Comparison of ENCODE assay signal across 11 cellular contexts in the genomic region with DNA sequence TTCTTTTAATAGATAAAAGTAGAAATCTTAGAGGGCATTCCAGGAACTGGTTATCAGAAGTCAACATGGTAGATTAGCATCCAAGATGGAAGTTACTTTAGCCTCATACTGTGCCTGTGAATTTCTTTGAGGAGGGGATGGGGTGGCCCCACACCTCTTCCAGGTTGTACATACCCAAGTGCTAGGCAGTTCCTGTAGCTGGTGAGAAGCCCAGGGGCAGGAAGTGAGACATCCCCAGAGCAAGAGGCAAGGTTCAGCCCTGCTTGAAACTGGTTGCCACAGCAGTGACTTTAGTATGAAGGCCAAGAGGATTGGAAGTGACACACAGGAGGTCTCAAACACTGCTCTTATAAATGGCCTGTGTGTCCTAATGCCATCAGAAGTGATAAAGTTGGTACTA. TPM values are rescaled to one million over a fixed set of nuclear protein-coding genes. Genes with fewer than 3 reads are reported as not detected.
DNase-seq lines count a peak whose midpoint lies in the region; ATAC-seq, FAIRE-seq and TF ChIP-seq lines count a peak whose summit lies in the region.
"Had no signal": no experiment of that assay in that cellular context is flagged by ENCODE, and none has a peak within 500 bp of the region (broad histone marks: within the 10 kb centered on the region; RNA-seq: fewer than 3 reads in every experiment).

No MANE protein-coding gene starts in this region.

- DNase-seq in OCI-LY7 (ENCODE audit: low spot score) (peak; percentile 8), endothelial cell (ENCODE audit: low spot score) (no peak), GM12892 (ENCODE audit: insufficient read length) (no peak), HEK293T (ENCODE audit: extremely low spot score) (no peak)
- DNase-seq in activated CD4-positive, alpha-beta T cell treated with anti-CD3 and anti-CD28 coated beads, Interleukin-2, amount 50 U/mL, for 1 hour: peak; percentile 37
- peak in 5 of 6 experiments; percentile 8 to 52 (median 34) for DNase-seq in stimulated activated naive CD4-positive, alpha-beta T cell (lab: John Stamatoyannopoulos, UW)
- DNase-seq: H7, heart right ventricle, NCI-H510A treated with DMSO at 0.1 percent for 48 hours had no signal

- peak overlapping the region; percentile 27 for H3K27ac Mint-ChIP-seq in endothelial cell (ENCODE audit: unreplicated experiment)

- BruUV-seq in OCI-LY7 (replicated peaks; lab: Mats Ljungman, UMichigan): no TSS peak

- no peak for ATAC-seq in GM18520 (IDR thresholded peaks at IDR 0.05; ENCODE audit: unreplicated experiment)

- H3K36me3 Mint-ChIP-seq in endothelial cell (ENCODE audit: low read depth, unreplicated experiment): peaks cover 9% of the 10 kb centered on the region

- H2AFZ ChIP-seq in OCI-LY7 (ENCODE audit: low read length): no peak overlapping the region

- TF ChIP-seq CTCF in OCI-LY7 (conservative IDR thresholded peaks at IDR 0.05; ENCODE audit: low read length) (no peak), endothelial cell (IDR thresholded peaks at IDR 0.05; ENCODE audit: unreplicated experiment) (no peak)

- intact Hi-C loops in OCI-LY7 (cut with micrococcal nuclease; ENCODE audit: unreplicated experiment): no loop called here

- POLR2A ChIA-PET in OCI-LY7 (lab: Charles Lee): interaction anchor here (2.3 kb wide), 1 partner anchor 11 kb away, joined by 14 read pairs; the partner anchor contains the start of gene GTPBP8
- POLR2A ChIA-PET in HEK293T (lab: Yijun Ruan, JAX): interaction anchor here (1.4 kb wide), 1 partner anchor 17 kb away, joined by 5 read pairs; a partner anchor contains a TSS

- no peaks in the 10 kb centered on the region for H3K4me1 Mint-ChIP-seq in endothelial cell (ENCODE audit: unreplicated experiment)

- H3K36me3 ChIP-seq in OCI-LY7 (ENCODE audit: insufficient read depth, low read length): peaks cover 99% of the 10 kb centered on the region

- H3K27me3 Mint-ChIP-seq in endothelial cell (ENCODE audit: unreplicated experiment): no peaks in the 10 kb centered on the region

- H3K9me3 Mint-ChIP-seq in endothelial cell (ENCODE audit: unreplicated experiment): no peaks in the 10 kb centered on the region

- CTCF ChIA-PET in OCI-LY7 (lab: Charles Lee; ENCODE audit: unreplicated experiment): no interaction called here
- CTCF ChIA-PET in HEK293T (lab: Yijun Ruan, JAX): no interaction called here

- H3K9me2 ChIP-seq in OCI-LY7 (ENCODE audit: insufficient read depth, low read length): no peaks in the 10 kb centered on the region

- FAIRE-seq in GM12892 (lab: Jason Lieb, UNC): no peak

- H3K4me3 ChIP-seq in OCI-LY7 (ENCODE audit: low read depth, low read length, poor library complexity, severe bottlenecking): no peak overlapping the region
- H3K4me3 ChIP-seq: heart right ventricle, SK-N-MC had no signal

- H3K27ac ChIP-seq in OCI-LY7 (ENCODE audit: low read depth, low read length, poor library complexity, severe bottlenecking): no peak overlapping the region
- H3K27ac ChIP-seq: heart right ventricle had no signal

- H3K9me3 ChIP-seq in OCI-LY7 (ENCODE audit: low read length): no peaks in the 10 kb centered on the region
- H3K9me3 ChIP-seq: heart right ventricle had no signal

- no peak overlapping the region for H3K4me3 Mint-ChIP-seq in endothelial cell (ENCODE audit: unreplicated experiment)

- no peak overlapping the region for H3K4me2 ChIP-seq in OCI-LY7 (ENCODE audit: low read length)

- no peak for TF ChIP-seq POLR2A in GM12892 (IDR thresholded peaks at IDR 0.05; ENCODE audit: low read depth, low read length)

- peaks cover 11% of the 10 kb centered on the region for H3K4me1 ChIP-seq in OCI-LY7 (ENCODE audit: insufficient read depth, low read length, poor library complexity, severe bottlenecking)
- H3K4me1 ChIP-seq: heart right ventricle had no signal

- H4K20me1 ChIP-seq in OCI-LY7 (ENCODE audit: insufficient read depth, low read length): no peaks in the 10 kb centered on the region

- H3K79me2 ChIP-seq in OCI-LY7 (ENCODE audit: insufficient read depth, low read depth, low read length): no peaks in the 10 kb centered on the region

TF ChIP-seq in HEK293T, 16 proteins besides CTCF, POLR2A, EP300 and RAD21:
- no peak for TF ChIP-seq LEF1 (IDR thresholded peaks at IDR 0.05; ENCODE audit: borderline replicate concordance)
- TF ChIP-seq PKNOX1 (IDR thresholded peaks at IDR 0.05): no peak
- TF ChIP-seq FOXA1 (IDR thresholded peaks at IDR 0.05): no peak
- TF ChIP-seq SP1 (IDR thresholded peaks at IDR 0.05): no peak
- TF ChIP-seq CTBP1 (IDR thresholded peaks at IDR 0.05; ENCODE audit: borderline replicate concordance): no peak
TF ChIP-seq in HEK293T: peak in this region for 0.

RNA-seq across cellular contexts. Expression of gene GTPBP8, which starts 11.9 kb away (rescaled TPM):
- 17.6 and 23.8 TPM in 2 replicates for total RNA-seq in OCI-LY7 (2014; rRNA removed; shearing (Covaris generic))
- total RNA-seq in OCI-LY7 (2022) (20.3 and 21.9 TPM in 2 replicates), endothelial cell (ENCODE audit: unreplicated experiment) (19.4 TPM)
- polyA plus RNA-seq in GM12892 (2012; ENCODE audit: missing spikeins): 12.3 TPM

RNA-seq across cellular contexts. Expression of gene CD200R1, which starts 27.8 kb away (rescaled TPM):
- total RNA-seq in OCI-LY7 (2014; rRNA removed; shearing (Covaris generic)): 0.18 TPM in 1 of 2 replicates, not detected in the other
- total RNA-seq in OCI-LY7 (2022) (0.17 and 0.25 TPM in 2 replicates), endothelial cell (ENCODE audit: unreplicated experiment) (0.18 TPM)
- polyA plus RNA-seq in GM12892 (2012; ENCODE audit: missing spikeins): 2.3 TPM

Comparison
In these comparisons a context has a peak if more than half of its experiments do, and no peak if none do; other contexts are left out.
1. DNase-seq: peak in OCI-LY7 (single experiment), activated CD4-positive, alpha-beta T cell treated with anti-CD3 and anti-CD28 coated beads, Interleukin-2, amount 50 U/mL, for 1 hour (single experiment) and stimulated activated naive CD4-positive, alpha-beta T cell (5 of 6); none in endothelial cell (single experiment), GM12892 (single experiment) and HEK293T (single experiment).